ENCODE assay signal across 8 cellular contexts in genomic region chr5:72106922-72107873, GRCh38. TPM values are rescaled to one million over a fixed set of nuclear protein-coding genes. Genes with fewer than 3 reads are reported as not detected.
DNase-seq lines count a peak whose midpoint lies in the region; ATAC-seq and TF ChIP-seq lines count a peak whose summit lies in the region.

Gene MAP1B (plus strand): TSS chr5:72107475. CDS start chr5:72107532, 57 bp downstream.

- H3K27ac ChIP-seq in fibroblast of lung (ENCODE audit: insufficient read depth, low read length) (peak within 1 kb of the TSS; percentile 87), transverse colon (peak within 1 kb of the TSS; percentile 68 to 75 (median 70))

- 2% methylated on average over 78 of the region's 90 CpGs; no CpG with 5 or more reads in 1 of the 2 donors for WGBS in transverse colon (ENCODE audit: low coverage in 1 of 2), 2 donors

- in situ Hi-C loops in transverse colon (cut with MboI; ENCODE audit: low pct_ligation_motif_present in 1 of 4, low pct_unique_long_range_greater_than_20kb in 1 of 4, low sequenced_read_pairs in 3 of 4), result no loop called here

- peak within 1 kb of the TSS; percentile 31 for H3K4me3 ChIP-seq in GM12875 (ENCODE audit: low read depth, low read length)
- peak within 1 kb of the TSS; percentile 89 to 92 (median 92) for H3K4me3 ChIP-seq in fibroblast of lung (replicated peaks in 1 of 4; ENCODE audit: control extremely low read depth in 1 of 4, insufficient read depth in 1 of 4, low read depth in 3 of 4, low read length in 4 of 4)
- H3K4me3 ChIP-seq in transverse colon, result peak within 1 kb of the TSS; percentile 41 to 61 (median 54)

- H3K9ac ChIP-seq in fibroblast of lung (ENCODE audit: insufficient read depth, low read length), result peak within 1 kb of the TSS; percentile 80

- peak; percentile 72 for DNase-seq in NCI-H1105 (lab: John Stamatoyannopoulos, UW)
- DNase-seq in T1000 (lab: John Stamatoyannopoulos, UW), result peak; percentile 48
- DNase-seq in fibroblast of lung (ENCODE audit: low read depth in 2 of 2), result peak; percentile 58 to 82
- DNase-seq in midbrain (lab: John Stamatoyannopoulos, UW), result peak; percentile 79
- no peak for DNase-seq in transverse colon
- DNase-seq in NOMO-1 (lab: John Stamatoyannopoulos, UW; ENCODE audit: unreplicated experiment in 2 of 2), result no peak

- H4K20me1 ChIP-seq in fibroblast of lung (ENCODE audit: control insufficient read depth, extremely low read depth, insufficient read depth, low read length), result no peaks in the 10 kb centered on the region

- no peak for TF ChIP-seq EP300 in transverse colon (IDR thresholded peaks at IDR 0.05; ENCODE audit: low read depth)

- H3K36me3 ChIP-seq in fibroblast of lung (ENCODE audit: control insufficient read depth, insufficient read depth, low read length), result no peaks in the 10 kb centered on the region
- no peaks in the 10 kb centered on the region for H3K36me3 ChIP-seq in transverse colon

- peak within 1 kb of the TSS; percentile 68 for H3K4me2 ChIP-seq in fibroblast of lung (ENCODE audit: extremely low read depth, insufficient read depth, low read length)

- intact Hi-C loops in transverse colon (cut with DNase I; ENCODE audit: low total_unique reads), result no loop called here

- H3K79me2 ChIP-seq in fibroblast of lung (ENCODE audit: control insufficient read depth, insufficient read depth, low read length), result peaks cover 47% of the 10 kb centered on the region

- peak within 1 kb of the TSS; percentile 62 for H2AFZ ChIP-seq in fibroblast of lung (ENCODE audit: low read length)

- H3K9me3 ChIP-seq in fibroblast of lung (ENCODE audit: control insufficient read depth, insufficient read depth, low read depth, low read length) (no peaks in the 10 kb centered on the region), transverse colon (no peaks in the 10 kb centered on the region)

- H3K4me1 ChIP-seq in fibroblast of lung (ENCODE audit: control insufficient read depth, extremely low read depth, insufficient read depth, low read length), result peaks cover 5% of the 10 kb centered on the region
- peaks cover 0 to 18% (median 8%) of the 10 kb centered on the region in 4 donors for H3K4me1 ChIP-seq in transverse colon

- TF ChIP-seq CTCF in GM12875 (IDR thresholded peaks at IDR 0.05; ENCODE audit: borderline replicate concordance, insufficient read depth, low read depth, low read length), result no peak
- no peak for TF ChIP-seq CTCF in fibroblast of lung (conservative IDR thresholded peaks at IDR 0.05 in 1 of 2, IDR thresholded peaks at IDR 0.05 in 1 of 2; ENCODE audit: low read depth in 1 of 2, low read length in 2 of 2)
- TF ChIP-seq CTCF in transverse colon (IDR thresholded peaks at IDR 0.05), result no peak

- H3K27me3 ChIP-seq in fibroblast of lung (ENCODE audit: control insufficient read depth, insufficient read depth, low read length) (no peaks in the 10 kb centered on the region), transverse colon (peaks cover 42% of the 10 kb centered on the region)

- TF ChIP-seq POLR2A in transverse colon (IDR thresholded peaks at IDR 0.05), result no peak

- no peak for ATAC-seq in HG03175 (IDR thresholded peaks at IDR 0.05; ENCODE audit: unreplicated experiment)

RNA-seq across cellular contexts. Expression of gene MAP1B, which starts in this region (rescaled TPM):
- total RNA-seq in fibroblast of lung, result 44.9 and 83.4 TPM in 2 replicates
- polyA plus RNA-seq in fibroblast of lung, result 84.4 and 109 TPM in 2 replicates
- 56.7 and 103 TPM in 2 replicates for polyA plus RNA-seq in fibroblast of lung (2012)
- polyA minus RNA-seq in fibroblast of lung (ENCODE audit: low replicate concordance), result 178 and 206 TPM in 2 replicates
- 10 to 100 TPM; 38.9 to 57.5 (median 44.4) TPM for total RNA-seq in transverse colon

Comparison
In these comparisons a context has a peak if more than half of its experiments do, and no peak if none do; other contexts are left out.
1. H3K4me3 ChIP-seq: peak in every context shown above with its lines; median percentile 92 in fibroblast of lung; 54 in transverse colon; 31 in GM12875.
2. DNase-seq: peak in NCI-H1105 (single experiment), T1000 (single experiment), fibroblast of lung (2 of 2) and midbrain (single experiment); none in transverse colon (single experiment) and NOMO-1 (0 of 2).